ENCODE assay signal across 2 cellular contexts in the genomic region with DNA sequence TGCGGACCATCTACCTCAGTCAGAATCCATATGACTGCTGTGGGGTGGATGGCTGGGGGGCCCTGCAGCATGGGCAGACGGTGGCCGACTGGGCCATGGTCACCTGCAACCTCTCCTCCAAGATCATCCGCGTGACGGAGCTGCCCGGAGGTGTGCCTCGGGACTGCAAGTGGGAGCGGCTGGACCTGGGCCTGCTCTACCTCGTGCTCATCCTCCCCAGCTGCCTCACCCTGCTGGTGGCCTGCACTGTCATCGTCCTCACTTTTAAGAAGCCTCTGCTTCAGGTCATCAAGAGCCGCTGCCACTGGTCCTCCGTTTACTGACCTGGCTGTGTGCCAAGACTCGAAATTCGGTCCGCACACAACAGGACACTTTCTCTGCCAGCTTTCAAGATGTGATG.
TF ChIP-seq lines count a peak whose summit lies in the region.

No MANE protein-coding gene starts in this region.

TF ChIP-seq in IMR-90, 13 proteins besides CTCF, POLR2A, EP300 and RAD21 (continued from another document):
- TF ChIP-seq FOS (IDR thresholded peaks at IDR 0.05; ENCODE audit: low read depth, low read length), result no peak
- no peak for TF ChIP-seq SMC3 (IDR thresholded peaks at IDR 0.05; ENCODE audit: low read depth, low read length)
- TF ChIP-seq MAZ (IDR thresholded peaks at IDR 0.05; ENCODE audit: borderline replicate concordance, low read depth, low read length), result no peak
- TF ChIP-seq RFX5 (IDR thresholded peaks at IDR 0.05; ENCODE audit: low read depth, low read length), result no peak
- TF ChIP-seq, protein P1, sequence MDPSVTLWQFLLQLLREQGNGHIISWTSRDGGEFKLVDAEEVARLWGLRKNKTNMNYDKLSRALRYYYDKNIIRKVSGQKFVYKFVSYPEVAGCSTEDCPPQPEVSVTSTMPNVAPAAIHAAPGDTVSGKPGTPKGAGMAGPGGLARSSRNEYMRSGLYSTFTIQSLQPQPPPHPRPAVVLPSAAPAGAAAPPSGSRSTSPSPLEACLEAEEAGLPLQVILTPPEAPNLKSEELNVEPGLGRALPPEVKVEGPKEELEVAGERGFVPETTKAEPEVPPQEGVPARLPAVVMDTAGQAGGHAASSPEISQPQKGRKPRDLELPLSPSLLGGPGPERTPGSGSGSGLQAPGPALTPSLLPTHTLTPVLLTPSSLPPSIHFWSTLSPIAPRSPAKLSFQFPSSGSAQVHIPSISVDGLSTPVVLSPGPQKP (IDR thresholded peaks at IDR 0.05; ENCODE audit: borderline replicate concordance, low read depth, low read length), result no peak
- no peak for TF ChIP-seq MAFK (IDR thresholded peaks at IDR 0.05; ENCODE audit: low read depth, low read length)
- TF ChIP-seq NFE2L2 (IDR thresholded peaks at IDR 0.05; ENCODE audit: low read depth, low read length), result no peak
- TF ChIP-seq RCOR1 (IDR thresholded peaks at IDR 0.05; ENCODE audit: insufficient replicate concordance, low read length), result no peak
- no peak for TF ChIP-seq CEBPB (IDR thresholded peaks at IDR 0.05; ENCODE audit: low read depth, low read length)

TF ChIP-seq in WTC11, 78 proteins besides CTCF, POLR2A, EP300 and RAD21 (continued from another document):
- TF ChIP-seq, protein P2, sequence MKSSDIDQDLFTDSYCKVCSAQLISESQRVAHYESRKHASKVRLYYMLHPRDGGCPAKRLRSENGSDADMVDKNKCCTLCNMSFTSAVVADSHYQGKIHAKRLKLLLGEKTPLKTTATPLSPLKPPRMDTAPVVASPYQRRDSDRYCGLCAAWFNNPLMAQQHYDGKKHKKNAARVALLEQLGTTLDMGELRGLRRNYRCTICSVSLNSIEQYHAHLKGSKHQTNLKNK (CRISPR knock-in tag; IDR thresholded peaks at IDR 0.05), result no peak
- TF ChIP-seq HMGA2 (CRISPR knock-in tag; IDR thresholded peaks at IDR 0.05) (no peak), ATF2 (CRISPR knock-in tag; IDR thresholded peaks at IDR 0.05; ENCODE audit: borderline replicate concordance, low read depth) (no peak)
- TF ChIP-seq, protein P3, sequence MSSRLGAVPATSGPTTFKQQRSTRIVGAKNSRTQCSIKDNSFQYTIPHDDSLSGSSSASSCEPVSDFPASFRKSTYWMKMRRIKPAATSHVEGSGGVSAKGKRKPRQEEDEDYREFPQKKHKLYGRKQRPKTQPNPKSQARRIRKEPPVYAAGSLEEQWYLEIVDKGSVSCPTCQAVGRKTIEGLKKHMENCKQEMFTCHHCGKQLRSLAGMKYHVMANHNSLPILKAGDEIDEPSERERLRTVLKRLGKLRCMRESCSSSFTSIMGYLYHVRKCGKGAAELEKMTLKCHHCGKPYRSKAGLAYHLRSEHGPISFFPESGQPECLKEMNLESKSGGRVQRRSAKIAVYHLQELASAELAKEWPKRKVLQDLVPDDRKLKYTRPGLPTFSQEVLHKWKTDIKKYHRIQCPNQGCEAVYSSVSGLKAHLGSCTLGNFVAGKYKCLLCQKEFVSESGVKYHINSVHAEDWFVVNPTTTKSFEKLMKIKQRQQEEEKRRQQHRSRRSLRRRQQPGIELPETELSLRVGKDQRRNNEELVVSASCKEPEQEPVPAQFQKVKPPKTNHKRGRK (CRISPR knock-in tag; IDR thresholded peaks at IDR 0.05; ENCODE audit: borderline replicate concordance), result no peak
